13 cellular contexts compared by ENCODE assay signal in genomic region chr7:821688-822087, GRCh38. TPM values are rescaled to one million over a fixed set of nuclear protein-coding genes. Genes with fewer than 3 reads are reported as not detected.
DNase-seq lines count a peak whose midpoint lies in the region; FAIRE-seq and TF ChIP-seq lines count a peak whose summit lies in the region.
"Had no signal": no experiment of that assay in that cellular context is flagged by ENCODE, and none has a peak within 500 bp of the region (broad histone marks: within the 10 kb centered on the region; RNA-seq: fewer than 3 reads in every experiment).

No MANE protein-coding gene starts in this region.

- no peak for TF ChIP-seq EP300 in tibial nerve (IDR thresholded peaks at IDR 0.05)

- no peaks in the 10 kb centered on the region for H3K9me3 ChIP-seq in ascending aorta
- no peaks in the 10 kb centered on the region for H3K9me3 ChIP-seq in left ventricle myocardium inferior (replicated peaks)
- no peaks in the 10 kb centered on the region for H3K9me3 ChIP-seq in tibial nerve

- 49 to 73% methylated on average over 11 of the region's 11 CpGs for WGBS in tibial nerve, 2 donors

- H3K36me3 Mint-ChIP-seq in progenitor cell of endocrine pancreas (ENCODE audit: insufficient read depth): peaks cover 9% of the 10 kb centered on the region

- FAIRE-seq in GM19239 (lab: Jason Lieb, UNC): no peak
- FAIRE-seq: bronchial epithelial cell had no signal

- intact Hi-C loops in ascending aorta (cut with DNase I) (no loop called here), left ventricle myocardium inferior (cut with micrococcal nuclease) (no loop called here)

- in situ Hi-C loops in G401 (cut with HindIII; ENCODE audit: low sequenced_read_pairs): no loop called here

- DNase-seq in G401 (ENCODE audit: low spot score): peak; percentile 53
- DNase-seq in ascending aorta (ENCODE audit: low spot score in 2 of 2): no peak
- DNase-seq in left ventricle myocardium inferior: no peak
- DNase-seq in progenitor cell of endocrine pancreas (ENCODE audit: low spot score, unreplicated experiment): no peak
- no peak for DNase-seq in GM19239 (ENCODE audit: insufficient read length, low spot score)
- no peak for DNase-seq in tibial nerve (ENCODE audit: low spot score in 2 of 2)
- DNase-seq in NCI-H748 treated with DMSO at 0.1 percent for 48 hours (lab: John Stamatoyannopoulos, UW): no peak
- no peak for DNase-seq in stimulated activated CD4-positive, alpha-beta T cell treated with anti-CD3 and anti-CD28 coated beads, Interleukin-15, amount 100 ng/mL, for 24 hours
- DNase-seq: activated CD4-positive, alpha-beta T cell treated with anti-CD3 and anti-CD28 coated beads, Interleukin-2, amount 10 ng/mL, durations not matched to agents 7 days and 5 days; HFFc6; stimulated activated CD4-positive, alpha-beta T cell treated with anti-CD3 and anti-CD28 coated beads, Interleukin-1b, Interleukin-23, amount 100 ng/mL, for 48 hours had no signal

- no peaks in the 10 kb centered on the region for H3K27me3 Mint-ChIP-seq in progenitor cell of endocrine pancreas
- H3K27me3 Mint-ChIP-seq: activated CD4-positive, alpha-beta T cell treated with anti-CD3 and anti-CD28 coated beads, Interleukin-2, amount 10 ng/mL, durations not matched to agents 7 days and 5 days had no signal

- H3K4me1 ChIP-seq in ascending aorta (peaks cover 6 to 58% of the 10 kb centered on the region in 2 donors), left ventricle myocardium inferior (peaks cover 98% of the 10 kb centered on the region), tibial nerve (peaks cover 0 to 88% (median 24%) of the 10 kb centered on the region in 4 donors)

- H3K4me3 ChIP-seq in ascending aorta (peak overlapping the region in 1 of 2 donors; percentile 18), left ventricle myocardium inferior (no peak overlapping the region), tibial nerve (no peak overlapping the region)

- no peaks in the 10 kb centered on the region for H3K36me3 ChIP-seq in ascending aorta
- no peaks in the 10 kb centered on the region for H3K36me3 ChIP-seq in left ventricle myocardium inferior
- peaks cover 0 to 11% (median 4%) of the 10 kb centered on the region in 3 donors for H3K36me3 ChIP-seq in tibial nerve

- no peaks in the 10 kb centered on the region for H3K9me3 Mint-ChIP-seq in progenitor cell of endocrine pancreas (ENCODE audit: low read depth)
- H3K9me3 Mint-ChIP-seq: activated CD4-positive, alpha-beta T cell treated with anti-CD3 and anti-CD28 coated beads, Interleukin-2, amount 10 ng/mL, durations not matched to agents 7 days and 5 days; stimulated activated effector memory CD8-positive, alpha-beta T cell treated with anti-CD3 and anti-CD28 coated beads, Interleukin-12 subunit alpha, Interleukin-12 subunit beta, amount 100 ng/mL, for 72 hours had no signal

- H3K27ac ChIP-seq in ascending aorta (peak overlapping the region; percentile 20 to 41), left ventricle myocardium inferior (replicated peaks) (peak overlapping the region; percentile 95), tibial nerve (peak overlapping the region in 2 of 4 donors; percentile 9 to 27)

- H3K27ac Mint-ChIP-seq in progenitor cell of endocrine pancreas: peak overlapping the region; percentile 70
- H3K27ac Mint-ChIP-seq: activated CD4-positive, alpha-beta T cell treated with anti-CD3 and anti-CD28 coated beads, Interleukin-2, amount 10 ng/mL, durations not matched to agents 7 days and 5 days; HFFc6; stimulated activated effector memory CD8-positive, alpha-beta T cell treated with anti-CD3 and anti-CD28 coated beads, Interleukin-12 subunit alpha, Interleukin-12 subunit beta, amount 100 ng/mL, for 72 hours had no signal

- TF ChIP-seq CTCF in ascending aorta (IDR thresholded peaks at IDR 0.05): no peak
- TF ChIP-seq CTCF in left ventricle myocardium inferior (IDR thresholded peaks at IDR 0.05; ENCODE audit: borderline replicate concordance): peak; percentile 42
- no peak for TF ChIP-seq CTCF in progenitor cell of endocrine pancreas (IDR thresholded peaks at IDR 0.05; ENCODE audit: unreplicated experiment)
- TF ChIP-seq CTCF in tibial nerve (IDR thresholded peaks at IDR 0.05): no peak

- no peak overlapping the region for H3K4me3 Mint-ChIP-seq in progenitor cell of endocrine pancreas (ENCODE audit: low read depth)
- H3K4me3 Mint-ChIP-seq: activated CD4-positive, alpha-beta T cell treated with anti-CD3 and anti-CD28 coated beads, Interleukin-2, amount 10 ng/mL, durations not matched to agents 7 days and 5 days; HFFc6; stimulated activated effector memory CD8-positive, alpha-beta T cell treated with anti-CD3 and anti-CD28 coated beads, Interleukin-12 subunit alpha, Interleukin-12 subunit beta, amount 100 ng/mL, for 72 hours had no signal

- no peak for TF ChIP-seq POLR2A in tibial nerve (IDR thresholded peaks at IDR 0.05)

- peaks cover 26% of the 10 kb centered on the region for H3K4me1 Mint-ChIP-seq in progenitor cell of endocrine pancreas (ENCODE audit: low read depth)

- H3K27me3 ChIP-seq in ascending aorta (no peaks in the 10 kb centered on the region), left ventricle myocardium inferior (ENCODE audit: low read depth) (no peaks in the 10 kb centered on the region), tibial nerve (no peaks in the 10 kb centered on the region)

RNA-seq across cellular contexts. Expression of gene SUN1, which starts 10.6 kb away (rescaled TPM):
- 55.9 and 107 TPM in 2 replicates for total RNA-seq in G401 (2014; rRNA removed; shearing (Covaris generic))
- total RNA-seq in ascending aorta (186 TPM), left ventricle myocardium inferior (183 TPM), progenitor cell of endocrine pancreas (152 and 157 TPM in 2 replicates), tibial nerve (100 to 1,000 TPM; 243 to 263 (median 244) TPM)

RNA-seq across cellular contexts. Expression of gene GET4, which starts 54.7 kb away (rescaled TPM):
- 98.5 and 102 TPM in 2 replicates for total RNA-seq in G401 (2014; rRNA removed; shearing (Covaris generic))
- total RNA-seq in ascending aorta (4.2 TPM), left ventricle myocardium inferior (22.9 TPM), progenitor cell of endocrine pancreas (58.2 and 58.7 TPM in 2 replicates), tibial nerve (10 to 100 TPM; 29.8 to 50.2 (median 38.3) TPM)
